Comparison of ENCODE assay signal across 25 cellular contexts in genomic region chr22:19197997-19198865, GRCh38. TPM values are rescaled to one million over a fixed set of nuclear protein-coding genes. Genes with fewer than 3 reads are reported as not detected.
"Had no signal": no experiment of that assay in that cellular context is flagged by ENCODE, and none has a peak within 500 bp of the region (broad histone marks: within the 10 kb centered on the region; RNA-seq: fewer than 3 reads in every experiment).

No MANE protein-coding gene starts in this region.

- H3K27ac Mint-ChIP-seq: activated CD4-positive, alpha-beta memory T cell treated with anti-CD3 and anti-CD28 coated beads for 36 hours; activated naive CD4-positive, alpha-beta T cell treated with anti-CD3 and anti-CD28 coated beads, Interleukin-2, amount 10 ng/mL, durations not matched to agents 7 days and 5 days; memory B cell; T-helper 1 cell treated with Interleukin-12 subunit alpha and Interleukin-12 subunit beta and Interleukin-4 antibody, amounts not matched to agents 30 μg/mL and 1 μg/mL, for 36 hours had no signal

- H3K36me3 Mint-ChIP-seq: activated CD4-positive, alpha-beta memory T cell treated with anti-CD3 and anti-CD28 coated beads for 36 hours; activated naive CD4-positive, alpha-beta T cell treated with anti-CD3 and anti-CD28 coated beads, Interleukin-2, amount 10 ng/mL, durations not matched to agents 7 days and 5 days; memory B cell had no signal

- H3K27me3 ChIP-seq: brain microvascular endothelial cell, spleen, upper lobe of left lung had no signal

- FAIRE-seq: endothelial cell of umbilical vein, frontal cortex had no signal

- H3K4me3 ChIP-seq: spleen, thoracic aorta, upper lobe of left lung had no signal

- H3K27ac ChIP-seq: brain microvascular endothelial cell, spleen, thoracic aorta, upper lobe of left lung had no signal

- H3K9me3 ChIP-seq: spleen, thoracic aorta, upper lobe of left lung had no signal

- H3K4me3 Mint-ChIP-seq: activated CD4-positive, alpha-beta memory T cell treated with anti-CD3 and anti-CD28 coated beads for 36 hours; activated naive CD4-positive, alpha-beta T cell treated with anti-CD3 and anti-CD28 coated beads, Interleukin-2, amount 10 ng/mL, durations not matched to agents 7 days and 5 days; memory B cell; T-helper 1 cell treated with Interleukin-12 subunit alpha and Interleukin-12 subunit beta and Interleukin-4 antibody, amounts not matched to agents 30 μg/mL and 1 μg/mL, for 36 hours had no signal

- H3K27me3 Mint-ChIP-seq: activated CD4-positive, alpha-beta memory T cell treated with anti-CD3 and anti-CD28 coated beads for 36 hours had no signal

- ATAC-seq: esophagus mucosa, left colon had no signal

- H3K36me3 ChIP-seq: thoracic aorta had no signal

- DNase-seq: activated CD4-positive, alpha-beta memory T cell treated with anti-CD3 and anti-CD28 coated beads for 36 hours; activated CD4-positive, alpha-beta T cell treated with anti-CD3 and anti-CD28 coated beads for 48 hours; activated effector memory CD4-positive, alpha-beta T cell treated with anti-CD3 and anti-CD28 coated beads, Interleukin-2, amount 50 U/mL, for 16 hours; activated naive CD4-positive, alpha-beta T cell treated with anti-CD3 and anti-CD28 coated beads, Interleukin-2, amount 10 ng/mL, durations not matched to agents 7 days and 5 days; anterior cingulate cortex; brain microvascular endothelial cell; caudate nucleus; effector memory CD4-positive, alpha-beta T cell; hypothalamus; islet precursor cell; left colon; nucleus accumbens; retina; spleen; stimulated activated CD4-positive, alpha-beta T cell treated with anti-CD3 and anti-CD28 coated beads, Interleukin-4, amount 100 ng/mL, for 1 hour; stimulated activated naive CD4-positive, alpha-beta T cell; upper lobe of left lung had no signal

- H3K4me1 ChIP-seq: upper lobe of left lung had no signal

RNA-seq across cellular contexts. Expression of gene GSC2, which starts 48.1 kb away (rescaled TPM):
- total RNA-seq: activated CD4-positive, alpha-beta memory T cell treated with anti-CD3 and anti-CD28 coated beads for 36 hours; dermis microvascular lymphatic vessel endothelial cell; endothelial cell of umbilical vein; esophagus mucosa; frontal cortex; left colon; mononuclear cell; spleen; thoracic aorta; upper lobe of left lung had no signal
